8 cellular contexts compared by ENCODE assay signal in the genomic region with DNA sequence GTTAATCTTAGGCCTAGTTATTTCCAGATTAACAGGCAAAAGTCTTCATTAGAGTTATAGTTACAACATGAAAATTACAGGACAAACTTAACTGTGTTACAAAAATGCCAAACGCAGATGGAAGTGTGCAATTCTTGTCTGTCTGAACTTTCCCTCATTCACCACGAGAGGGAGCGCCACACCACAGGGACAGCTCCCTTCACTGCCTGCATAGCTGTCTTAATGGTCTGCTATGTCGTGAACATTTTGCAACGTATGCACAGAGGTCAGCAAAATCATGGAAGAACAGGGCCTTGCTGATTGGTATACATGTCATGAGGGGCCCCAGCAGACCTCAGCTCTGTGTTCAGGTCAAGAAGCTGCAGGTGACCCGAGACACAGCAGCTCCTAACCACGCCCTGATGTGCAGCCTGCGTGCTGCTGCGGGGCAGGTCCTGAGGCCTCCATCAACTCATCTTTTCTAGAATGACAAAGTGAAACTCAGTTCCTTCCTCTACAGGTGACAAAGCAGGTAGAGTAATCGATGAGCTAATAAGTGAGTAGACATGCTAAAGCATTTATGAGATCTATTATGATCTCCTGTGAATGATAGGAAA.
DNase-seq lines count a peak whose midpoint lies in the region; ATAC-seq and TF ChIP-seq lines count a peak whose summit lies in the region.

No MANE protein-coding gene starts in this region.

- H3K9me3 Mint-ChIP-seq in chondrocyte (ENCODE audit: low read depth) = peaks cover 17% of the 10 kb centered on the region

- H3K27me3 Mint-ChIP-seq in chondrocyte (ENCODE audit: low read depth) = no peaks in the 10 kb centered on the region

- H3K4me1 ChIP-seq in left lung = no peaks in the 10 kb centered on the region

- ATAC-seq in Right ventricle myocardium inferior (peak; percentile 86), HG03175 (IDR thresholded peaks at IDR 0.05; ENCODE audit: unreplicated experiment) (peak; percentile 86), left lung (peak; percentile 100)

- intact Hi-C loops in Right ventricle myocardium inferior (cut with DNase I) (loop anchor here (1.0 to 5.0 kb wide), 3 partner anchors 235 to 250 kb away; no protein-coding TSS in a partner anchor), cardiac septum (cut with DNase I) (loop anchor here (5.0 kb wide), 1 partner anchor 240 kb away; no protein-coding TSS in a partner anchor), left lung (cut with DNase I) (loop anchor here in 1 of 2 donors (10.0 kb wide), 1 partner anchor 243 kb away; no protein-coding TSS in a partner anchor)

- DNase-seq in Right ventricle myocardium inferior (ENCODE audit: missing footprints) (no peak), cardiac septum (ENCODE audit: low spot score) (no peak), NCI-H460 (ENCODE audit: extremely low read depth, low read depth) (peak; percentile 79), chondrocyte (ENCODE audit: low spot score) (no peak), left lung (peak in 1 of 2 donors; percentile 51)
- peak; percentile 18 to 41 for DNase-seq in activated CD4-positive, alpha-beta T cell treated with anti-CD3 and anti-CD28 coated beads for 24 hours (ENCODE audit: low read depth in 2 of 2)
- peak in 2 of 3 donors; percentile 2 to 24 for DNase-seq in stimulated activated CD4-positive, alpha-beta T cell treated with anti-CD3 and anti-CD28 coated beads, TNF-alpha, amount 100 ng/mL, for 1 hour (ENCODE audit: low read depth in 3 of 3, low spot score in 1 of 3)

- no peak overlapping the region for H3K27ac ChIP-seq in left lung

- no peaks in the 10 kb centered on the region for H3K9me3 ChIP-seq in left lung

- peaks cover 5% of the 10 kb centered on the region for H3K4me1 Mint-ChIP-seq in chondrocyte (ENCODE audit: low read depth)

- H3K27ac Mint-ChIP-seq in chondrocyte (ENCODE audit: unreplicated experiment) = no peak overlapping the region

- H3K36me3 Mint-ChIP-seq in chondrocyte (ENCODE audit: low read depth) = no peaks in the 10 kb centered on the region

- no peaks in the 10 kb centered on the region for H3K36me3 ChIP-seq in left lung

- H3K4me3 ChIP-seq in left lung = no peak overlapping the region

- TF ChIP-seq CTCF in chondrocyte (IDR thresholded peaks at IDR 0.05) (peak; percentile 97), left lung (IDR thresholded peaks at IDR 0.05) (peak; percentile 75 to 93)

- no peaks in the 10 kb centered on the region for H3K27me3 ChIP-seq in left lung

- H3K4me3 Mint-ChIP-seq in chondrocyte (ENCODE audit: unreplicated experiment) = no peak overlapping the region

Comparison
In these comparisons a context has a peak if more than half of its experiments do, and no peak if none do; other contexts are left out.
1. DNase-seq: peak in NCI-H460 (single experiment), activated CD4-positive, alpha-beta T cell treated with anti-CD3 and anti-CD28 coated beads for 24 hours (2 of 2) and stimulated activated CD4-positive, alpha-beta T cell treated with anti-CD3 and anti-CD28 coated beads, TNF-alpha, amount 100 ng/mL, for 1 hour (2 of 3); none in Right ventricle myocardium inferior (single experiment), cardiac septum (single experiment) and chondrocyte (single experiment).
2. Peak in every context shown above with its lines, with median percentiles within 50 percentile points of each other: ATAC-seq.